ENCODE assay signal across 10 cellular contexts in genomic region chr6:66496659-66497058, GRCh38.
DNase-seq lines count a peak whose midpoint lies in the region; ATAC-seq and TF ChIP-seq lines count a peak whose summit lies in the region.
"Had no signal": no experiment of that assay in that cellular context is flagged by ENCODE, and none has a peak within 500 bp of the region (broad histone marks: within the 10 kb centered on the region; RNA-seq: fewer than 3 reads in every experiment).

No MANE protein-coding gene starts in this region.

- no peaks in the 10 kb centered on the region for H3K79me2 ChIP-seq in GM23248 (ENCODE audit: insufficient read depth)

- H3K4me3 ChIP-seq in iPS DF 6.9 (ENCODE audit: low read length): no peak overlapping the region
- no peak overlapping the region for H3K4me3 ChIP-seq in GM23248
- no peak overlapping the region for H3K4me3 ChIP-seq in left ventricle myocardium inferior

- H3K4me1 ChIP-seq in iPS DF 6.9 (ENCODE audit: control insufficient read depth, insufficient read depth, low read length) (no peaks in the 10 kb centered on the region), GM23248 (ENCODE audit: insufficient read depth) (no peaks in the 10 kb centered on the region), left ventricle myocardium inferior (no peaks in the 10 kb centered on the region)

- H3F3A ChIP-seq in GM23248 (ENCODE audit: insufficient read depth): no peaks in the 10 kb centered on the region

- in situ Hi-C loops in KBM-7 (cut with MboI; ENCODE audit: low pct_unique_long_range_greater_than_20kb, low sequenced_read_pairs) (no loop called here), SK-MEL-5 (cut with HindIII; ENCODE audit: low pct_unique_long_range_greater_than_20kb, low sequenced_read_pairs) (no loop called here), GM23248 (cut with MboI) (no loop called here)

- H3K27me3 ChIP-seq in iPS DF 6.9 (ENCODE audit: control insufficient read depth, insufficient read depth, low read length): no peaks in the 10 kb centered on the region
- H3K27me3 ChIP-seq in GM23248 (replicated peaks; ENCODE audit: insufficient read depth): no peaks in the 10 kb centered on the region
- no peaks in the 10 kb centered on the region for H3K27me3 ChIP-seq in left ventricle myocardium inferior (ENCODE audit: low read depth)

- no peaks in the 10 kb centered on the region for H3K36me3 ChIP-seq in iPS DF 6.9 (ENCODE audit: control insufficient read depth, insufficient read depth, low read length)
- H3K36me3 ChIP-seq in GM23248 (ENCODE audit: low read depth): no peaks in the 10 kb centered on the region
- H3K36me3 ChIP-seq in left ventricle myocardium inferior: no peaks in the 10 kb centered on the region

- DNase-seq in DMS 273 treated with DMSO at 0.1 percent for 48 hours (lab: John Stamatoyannopoulos, UW) (peak; percentile 29), KBM-7 (peak; percentile 30), SK-MEL-5 (ENCODE audit: low read depth, low spot score) (peak; percentile 70), iPS DF 6.9 (ENCODE audit: low read depth, low spot score) (peak; percentile 1), GM23248 (no peak), left ventricle myocardium inferior (no peak)
- DNase-seq: anterior cingulate cortex, left colon had no signal

- no peaks in the 10 kb centered on the region for H4K20me1 ChIP-seq in GM23248 (ENCODE audit: insufficient read depth)

- intact Hi-C loops in left ventricle myocardium inferior (cut with micrococcal nuclease): no loop called here

- no CpG with 5 or more reads among the region's 2 CpGs for WGBS in iPS DF 6.9 (ENCODE audit: insufficient coverage, insufficient read length)
- WGBS in GM23248 (ENCODE audit: low coverage in 1 of 2, low lambda C conversion rate in 2 of 2, missing lambda C conversion rate in 2 of 2), 2 experiments: 3 to 6% methylated on average over 2 of the region's 2 CpGs

- H3K9me3 ChIP-seq in iPS DF 6.9 (ENCODE audit: control insufficient read depth, insufficient read depth, low read length) (no peaks in the 10 kb centered on the region), GM23248 (ENCODE audit: low read depth) (no peaks in the 10 kb centered on the region), left ventricle myocardium inferior (replicated peaks) (no peaks in the 10 kb centered on the region)

- TF ChIP-seq CTCF in left ventricle myocardium inferior (IDR thresholded peaks at IDR 0.05; ENCODE audit: borderline replicate concordance): no peak

- H2AFZ ChIP-seq in GM23248: no peak overlapping the region

- no peak for ATAC-seq in HG02763 (IDR thresholded peaks at IDR 0.05; ENCODE audit: unreplicated experiment)
- ATAC-seq in GM21360 (IDR thresholded peaks at IDR 0.05; ENCODE audit: unreplicated experiment): no peak
- ATAC-seq: left colon had no signal

- no peak overlapping the region for H3K27ac ChIP-seq in iPS DF 6.9 (ENCODE audit: low read length)
- H3K27ac ChIP-seq in GM23248: no peak overlapping the region
- H3K27ac ChIP-seq in left ventricle myocardium inferior (replicated peaks): no peak overlapping the region

- H3K9me2 ChIP-seq in GM23248 (ENCODE audit: insufficient read depth): no peaks in the 10 kb centered on the region

- H3K9ac ChIP-seq in GM23248: no peak overlapping the region

- no peak overlapping the region for H3K4me2 ChIP-seq in GM23248 (ENCODE audit: unreplicated experiment)

Comparison
In these comparisons a context has a peak if more than half of its experiments do, and no peak if none do; other contexts are left out.
1. DNase-seq: peak in DMS 273 treated with DMSO at 0.1 percent for 48 hours (single experiment), KBM-7 (single experiment), SK-MEL-5 (single experiment) and iPS DF 6.9 (single experiment); none in GM23248 (single experiment) and left ventricle myocardium inferior (single experiment).